Comparison of ENCODE assay signal across 9 cellular contexts in genomic region chr19:57002195-57002601, GRCh38.
"Had no signal": no experiment of that assay in that cellular context is flagged by ENCODE, and none has a peak within 500 bp of the region (broad histone marks: within the 10 kb centered on the region; RNA-seq: fewer than 3 reads in every experiment).

No MANE protein-coding gene starts in this region.

- H3K27me3 Mint-ChIP-seq: IgD-negative memory B cell had no signal

- DNase-seq: GOT3, H7, HFFc6, KBM-7 had no signal

- H3K27ac ChIP-seq: HL-60, KMS-11 had no signal

- H3K4me1 ChIP-seq: HAP-1 had no signal

- H3K36me3 ChIP-seq: HAP-1 had no signal

- H3K9ac ChIP-seq: KMS-11 had no signal

- H3K4me1 Mint-ChIP-seq: IgD-negative memory B cell had no signal

- ATAC-seq: HCT116 had no signal

- H3K4me3 Mint-ChIP-seq: HFFc6, IgD-negative memory B cell had no signal

- H3K9me3 ChIP-seq: HAP-1 had no signal

- H3K27ac Mint-ChIP-seq: HFFc6, IgD-negative memory B cell had no signal

- H3K4me2 ChIP-seq: KMS-11 had no signal

- H3K4me3 ChIP-seq: HAP-1 had no signal
